In the genomic region with DNA sequence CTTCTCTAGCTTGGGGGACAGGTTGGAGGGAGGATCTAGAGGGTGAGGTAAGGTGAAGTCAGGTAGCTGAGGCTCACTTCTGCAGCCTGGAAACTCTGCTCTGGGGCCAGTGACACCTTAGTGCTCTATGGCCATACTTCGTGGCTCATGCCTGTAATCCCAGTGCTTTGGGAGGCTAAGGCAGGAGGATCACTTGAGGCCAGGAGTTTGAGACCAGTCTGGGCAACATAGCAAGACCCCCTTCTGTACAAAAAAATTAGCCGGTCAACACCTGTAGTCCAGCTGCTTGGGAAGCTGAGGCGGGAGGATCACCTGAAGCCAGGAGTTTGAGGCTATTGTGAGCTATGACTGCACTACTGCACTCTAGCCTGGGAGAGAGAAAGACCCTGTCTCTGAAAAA, we compare ENCODE assay signal across 10 cellular contexts. TPM values are rescaled to one million over a fixed set of nuclear protein-coding genes. Genes with fewer than 3 reads are reported as not detected.
A peak's percentile ranks its signal among the peaks of the same experiment; 100 is the strongest.
DNase-seq lines count a peak whose midpoint lies in the region; ATAC-seq and TF ChIP-seq lines count a peak whose summit lies in the region.
"Had no signal": no experiment of that assay in that cellular context is flagged by ENCODE, and none has a peak within 500 bp of the region (broad histone marks: within the 10 kb centered on the region; RNA-seq: fewer than 3 reads in every experiment).

No MANE protein-coding gene starts in this region.

- BruUV-seq in mammary epithelial cell (replicated peaks; lab: Mats Ljungman, UMichigan): no TSS peak

- no peak for ATAC-seq in heart left ventricle
- no peak for ATAC-seq in upper lobe of left lung (ENCODE audit: low FRiP score in 2 of 2)
- ATAC-seq in HG03039 (IDR thresholded peaks at IDR 0.05; ENCODE audit: unreplicated experiment): no peak

- 73 to 90% (median 84%) methylated on average over 3 of the region's 3 CpGs for WGBS in heart left ventricle, 4 donors
- WGBS in mammary epithelial cell (ENCODE audit: low coverage, missing lambda C conversion rate): 50% methylated on average over 1 of the region's 3 CpGs
- 76 to 95% methylated on average over 3 of the region's 3 CpGs for WGBS in upper lobe of left lung, 2 donors

- in situ Hi-C loops in mammary epithelial cell (cut with MboI; ENCODE audit: low sequenced_read_pairs in 2 of 2): no loop called here

- H3K4me2 ChIP-seq in mammary epithelial cell (ENCODE audit: insufficient read depth, low read depth, low read length): peak overlapping the region; percentile 76

- H3K27me3 ChIP-seq in heart left ventricle (no peaks in the 10 kb centered on the region), mammary epithelial cell (ENCODE audit: insufficient read depth, low read length) (no peaks in the 10 kb centered on the region), mucosa of rectum (ENCODE audit: control insufficient read depth in 2 of 2, insufficient read depth in 2 of 2, low read length in 2 of 2) (no peaks in the 10 kb centered on the region), upper lobe of left lung (no peaks in the 10 kb centered on the region)
- H3K27me3 ChIP-seq: BE2C had no signal

- dilution Hi-C loops in mammary epithelial cell (cut with HindIII; ENCODE audit: low sequenced_read_pairs): no loop called here

- H3K9ac ChIP-seq in mammary epithelial cell (ENCODE audit: insufficient read depth, low read length) (peak overlapping the region; percentile 25), mucosa of rectum (ENCODE audit: low read depth in 1 of 2, low read length in 2 of 2) (peak overlapping the region; percentile 3 to 63)

- H3K4me3 ChIP-seq in heart left ventricle (peak overlapping the region in 10 of 12 donors; percentile 9 to 100 (median 90)), mammary epithelial cell (replicated peaks in 1 of 3; ENCODE audit: insufficient read depth in 1 of 3, low read depth in 2 of 3, low read length in 3 of 3) (peak overlapping the region; percentile 13 to 23 (median 13)), mucosa of rectum (ENCODE audit: low read length in 2 of 2) (peak overlapping the region; percentile 37 to 57), upper lobe of left lung (peak overlapping the region in 1 of 4 donors; percentile 96)

- peaks cover 0 to 37% (median 0%) of the 10 kb centered on the region in 9 donors for H3K36me3 ChIP-seq in heart left ventricle
- peaks cover 7% of the 10 kb centered on the region for H3K36me3 ChIP-seq in mammary epithelial cell (ENCODE audit: insufficient read depth, low read length)
- H3K36me3 ChIP-seq in mucosa of rectum (ENCODE audit: control insufficient read depth in 2 of 2, insufficient read depth in 2 of 2, low read length in 2 of 2): peaks cover 3 to 6% of the 10 kb centered on the region in 2 donors
- peaks cover 0 to 9% (median 3%) of the 10 kb centered on the region in 4 donors for H3K36me3 ChIP-seq in upper lobe of left lung

- peak overlapping the region; percentile 24 to 100 (median 98) for H3K27ac ChIP-seq in heart left ventricle
- peak overlapping the region; percentile 95 for H3K27ac ChIP-seq in mammary epithelial cell (ENCODE audit: insufficient read depth, low read depth, low read length)
- H3K27ac ChIP-seq in mucosa of rectum (ENCODE audit: low read depth in 2 of 2, low read length in 2 of 2): peak overlapping the region; percentile 86
- peak overlapping the region; percentile 54 to 98 (median 96) for H3K27ac ChIP-seq in upper lobe of left lung

- H3K9me3 ChIP-seq in heart left ventricle: no peaks in the 10 kb centered on the region
- no peaks in the 10 kb centered on the region for H3K9me3 ChIP-seq in mammary epithelial cell (replicated peaks; ENCODE audit: insufficient read depth, low read length)
- H3K9me3 ChIP-seq in mucosa of rectum (ENCODE audit: control insufficient read depth in 2 of 2, low read length in 2 of 2): no peaks in the 10 kb centered on the region
- no peaks in the 10 kb centered on the region for H3K9me3 ChIP-seq in upper lobe of left lung
- H3K9me3 ChIP-seq: BE2C had no signal

- TF ChIP-seq CTCF in heart left ventricle (IDR thresholded peaks at IDR 0.05) (no peak), mammary epithelial cell (conservative IDR thresholded peaks at IDR 0.05 in 1 of 2, IDR thresholded peaks at IDR 0.05 in 1 of 2; ENCODE audit: extremely low read depth in 1 of 2, insufficient read depth in 1 of 2, low read depth in 1 of 2, low read length in 2 of 2) (no peak), upper lobe of left lung (IDR thresholded peaks at IDR 0.05) (no peak)

- CTCF ChIA-PET in mammary epithelial cell (lab: Charles Lee; ENCODE audit: low non-redundant PET): no interaction called here

- H3K4me1 ChIP-seq in heart left ventricle: peaks cover 48 to 91% (median 86%) of the 10 kb centered on the region in 12 donors
- peaks cover 72% of the 10 kb centered on the region for H3K4me1 ChIP-seq in mammary epithelial cell (ENCODE audit: insufficient read depth, low read length)
- peaks cover 68 to 80% of the 10 kb centered on the region in 2 donors for H3K4me1 ChIP-seq in mucosa of rectum (ENCODE audit: control insufficient read depth in 2 of 2, insufficient read depth in 2 of 2, low read length in 2 of 2)
- peaks cover 80 to 92% (median 86%) of the 10 kb centered on the region in 4 donors for H3K4me1 ChIP-seq in upper lobe of left lung

- H4K20me1 ChIP-seq in mammary epithelial cell (ENCODE audit: insufficient read depth, low read length): no peaks in the 10 kb centered on the region

- H2AFZ ChIP-seq in mammary epithelial cell (ENCODE audit: low read depth, low read length): no peak overlapping the region

- DNase-seq in heart left ventricle (no peak), cardiac septum (ENCODE audit: low spot score) (no peak), mammary epithelial cell (no peak), upper lobe of left lung (no peak), medulla oblongata (ENCODE audit: extremely low spot score) (no peak), cerebellum (ENCODE audit: low spot score) (no peak)
- DNase-seq: BE2C, NCI-H526 had no signal

- H3K79me2 ChIP-seq in mammary epithelial cell (ENCODE audit: insufficient read depth, low read length): peaks cover 99% of the 10 kb centered on the region

- intact Hi-C loops in heart left ventricle (cut with DNase I): loop anchor here in 1 of 10 donors (10.0 kb wide), 1 partner anchor 384 kb away; a partner anchor contains a TSS
- intact Hi-C loops in cardiac septum (cut with DNase I): loop anchor here (5.0 to 10.0 kb wide), 2 partner anchors 387 to 544 kb away; no protein-coding TSS in a partner anchor
- intact Hi-C loops in mammary epithelial cell (cut with micrococcal nuclease): loop anchor here (5.0 kb wide), 1 partner anchor 188 kb away; a partner anchor contains a TSS

- no peak for TF ChIP-seq EP300 in upper lobe of left lung (IDR thresholded peaks at IDR 0.05)

- TF ChIP-seq POLR2A in heart left ventricle (IDR thresholded peaks at IDR 0.05) (no peak), upper lobe of left lung (IDR thresholded peaks at IDR 0.05) (no peak)

RNA-seq across cellular contexts. Expression of a gene that starts 5.8 kb away (rescaled TPM):
- total RNA-seq in heart left ventricle: 100 to 1,000 TPM; 223 to 396 (median 279) TPM
- polyA plus RNA-seq in heart left ventricle: 100 to 1,000 TPM; 257 to 272 TPM
- 298 TPM for total RNA-seq in cardiac septum
- total RNA-seq in mammary epithelial cell: 100 to 1,000 TPM; 389 to 797 TPM
- polyA plus RNA-seq in mammary epithelial cell: 759 TPM
- 852 TPM for polyA minus RNA-seq in mammary epithelial cell
- 1,000 to 10,000 TPM in 1 of 6 donors, 100 to 1,000 TPM in 5; 156 to 1,281 (median 388) TPM for total RNA-seq in upper lobe of left lung
- total RNA-seq in cerebellum: 26.9 TPM

RNA-seq across cellular contexts. Expression of a gene that starts 33.1 kb away (rescaled TPM):
- total RNA-seq in heart left ventricle (10 to 100 TPM in 1 of 9 donors, 1 to 10 TPM in 5, under 1 TPM in 3; 0.60 to 10.2 (median 1.6) TPM), cardiac septum (2.7 TPM), mammary epithelial cell (10 to 100 TPM in 1 of 2 donors, 1 to 10 TPM in 1; 3.5 to 10.6 TPM), upper lobe of left lung (10 to 100 TPM; 28.9 to 65.9 (median 33.5) TPM), cerebellum (12.3 TPM)
- polyA plus RNA-seq in heart left ventricle (1 to 10 TPM in 1 of 2 donors, under 1 TPM in 1; 0.90 to 1.8 TPM), mammary epithelial cell (6.7 TPM)
- 13.4 TPM for polyA minus RNA-seq in mammary epithelial cell

RNA-seq across cellular contexts. Expression of a gene that starts 38.1 kb away (rescaled TPM):
- under 1 TPM; 0.12 to 0.53 (median 0.32) TPM for total RNA-seq in heart left ventricle
- under 1 TPM; 0.15 to 0.42 TPM for polyA plus RNA-seq in heart left ventricle
- total RNA-seq in cardiac septum: 0.24 TPM
- 1 to 10 TPM; 1.9 to 2.5 TPM for total RNA-seq in mammary epithelial cell
- polyA plus RNA-seq in mammary epithelial cell: 1.3 TPM
- 1.2 TPM for polyA minus RNA-seq in mammary epithelial cell
- total RNA-seq in upper lobe of left lung: 1 to 10 TPM in 2 of 6 donors, under 1 TPM in 3, not detected in 1; 0.26 to 2.0 (median 1.00) TPM
- total RNA-seq in cerebellum: 49.8 TPM

RNA-seq across cellular contexts. Expression of a gene that starts 59.4 kb away (rescaled TPM):
- total RNA-seq in heart left ventricle (not detected), cardiac septum (not detected), mammary epithelial cell (10 to 100 TPM; 24.0 to 44.4 TPM), upper lobe of left lung (100 to 1,000 TPM in 1 of 6 donors, 10 to 100 TPM in 5; 58.7 to 123 (median 88.9) TPM), cerebellum (not detected)
- polyA plus RNA-seq in heart left ventricle (under 1 TPM in 1 of 2 donors, not detected in 1; 0.38 TPM), mammary epithelial cell (131 TPM)
- 110 TPM for polyA minus RNA-seq in mammary epithelial cell

Comparison
In these comparisons a context has a peak if more than half of its experiments do, and no peak if none do; other contexts are left out.
1. RNA of a gene that starts 38.1 kb away (total RNA-seq): 49.8 TPM in cerebellum (single experiment); 1.9 to 2.5 TPM in mammary epithelial cell, 0.26 to 2.0 TPM in upper lobe of left lung, 0.12 to 0.53 TPM in heart left ventricle and 0.24 TPM in cardiac septum (single experiment); every median in the first group is over 10 times any median in the second.
2. Peak in every context shown above with its lines, with median percentiles within 50 percentile points of each other: H3K27ac ChIP-seq.